14 cellular contexts compared by ENCODE assay signal in genomic region chr12:9340422-9341259, GRCh38.
DNase-seq lines count a peak whose midpoint lies in the region; ATAC-seq and TF ChIP-seq lines count a peak whose summit lies in the region.
"Had no signal": no experiment of that assay in that cellular context is flagged by ENCODE, and none has a peak within 500 bp of the region (broad histone marks: within the 10 kb centered on the region; RNA-seq: fewer than 3 reads in every experiment).

No MANE protein-coding gene starts in this region.

- H3K27ac Mint-ChIP-seq in HFFc6: peak overlapping the region; percentile 49; the same call in 1 of the 2 replicates
- peak overlapping the region; percentile 9 for H3K27ac Mint-ChIP-seq in activated T-helper 2 cell treated with anti-CD3 and anti-CD28 coated beads, Interferon-gamma antibody, Interleukin-2, Interleukin-4, amounts not matched to agents 10 μg/mL and 5 μg/mL and 100 μg/mL, durations not matched to agents 14 hours and 24 hours and 36 hours

- peaks cover 5% of the 10 kb centered on the region for H3K36me3 Mint-ChIP-seq in HFFc6 (ENCODE audit: low read depth)
- H3K36me3 Mint-ChIP-seq in activated T-helper 2 cell treated with anti-CD3 and anti-CD28 coated beads, Interferon-gamma antibody, Interleukin-2, Interleukin-4, amounts not matched to agents 10 μg/mL and 5 μg/mL and 100 μg/mL, durations not matched to agents 14 hours and 24 hours and 36 hours (ENCODE audit: low read depth): no peaks in the 10 kb centered on the region

- H3K9me3 Mint-ChIP-seq in HFFc6: peaks cover 8% of the 10 kb centered on the region
- peaks cover 15% of the 10 kb centered on the region for H3K9me3 Mint-ChIP-seq in activated T-helper 2 cell treated with anti-CD3 and anti-CD28 coated beads, Interferon-gamma antibody, Interleukin-2, Interleukin-4, amounts not matched to agents 10 μg/mL and 5 μg/mL and 100 μg/mL, durations not matched to agents 14 hours and 24 hours and 36 hours

- ATAC-seq in GM21381 (IDR thresholded peaks at IDR 0.05; ENCODE audit: unreplicated experiment) (no peak), GM18861 (IDR thresholded peaks at IDR 0.05; ENCODE audit: unreplicated experiment) (no peak)

- in situ Hi-C loops in G401 (cut with HindIII; ENCODE audit: low sequenced_read_pairs): no loop called here

- DNase-seq in EH (ENCODE audit: low read depth): peak; percentile 63
- peak; percentile 63 for DNase-seq in HFFc6
- no peak for DNase-seq in activated T-helper 2 cell treated with anti-CD3 and anti-CD28 coated beads, Interferon-gamma antibody, Interleukin-2, Interleukin-4, amounts not matched to agents 10 μg/mL and 5 μg/mL and 100 μg/mL, durations not matched to agents 14 hours and 24 hours and 36 hours (ENCODE audit: low spot score)
- peak; percentile 75 for DNase-seq in left kidney (ENCODE audit: low read depth, low spot score)
- DNase-seq in SW 1271 (lab: John Stamatoyannopoulos, UW): no peak
- DNase-seq in G401 (ENCODE audit: low spot score): no peak
- DNase-seq: activated CD4-positive, alpha-beta T cell treated with anti-CD3 and anti-CD28 coated beads for 1 hour; COR-L47; left ventricle myocardium inferior; NCI-H2081 treated with DMSO at 0.1 percent for 48 hours; nucleus accumbens; spleen had no signal

- H3K4me1 Mint-ChIP-seq in HFFc6 (ENCODE audit: low read depth): peaks cover 21% of the 10 kb centered on the region
- peaks cover 19% of the 10 kb centered on the region for H3K4me1 Mint-ChIP-seq in activated T-helper 2 cell treated with anti-CD3 and anti-CD28 coated beads, Interferon-gamma antibody, Interleukin-2, Interleukin-4, amounts not matched to agents 10 μg/mL and 5 μg/mL and 100 μg/mL, durations not matched to agents 14 hours and 24 hours and 36 hours (ENCODE audit: low read depth)

- peaks cover 30% of the 10 kb centered on the region for H3K27me3 Mint-ChIP-seq in HFFc6 (ENCODE audit: insufficient read depth)
- H3K27me3 Mint-ChIP-seq in activated T-helper 2 cell treated with anti-CD3 and anti-CD28 coated beads, Interferon-gamma antibody, Interleukin-2, Interleukin-4, amounts not matched to agents 10 μg/mL and 5 μg/mL and 100 μg/mL, durations not matched to agents 14 hours and 24 hours and 36 hours (ENCODE audit: low read depth): peaks cover 2% of the 10 kb centered on the region

- H3K4me3 Mint-ChIP-seq in HFFc6: no peak overlapping the region
- no peak overlapping the region for H3K4me3 Mint-ChIP-seq in activated T-helper 2 cell treated with anti-CD3 and anti-CD28 coated beads, Interferon-gamma antibody, Interleukin-2, Interleukin-4, amounts not matched to agents 10 μg/mL and 5 μg/mL and 100 μg/mL, durations not matched to agents 14 hours and 24 hours and 36 hours (ENCODE audit: low read depth)

- intact Hi-C loops in activated T-helper 2 cell treated with anti-CD3 and anti-CD28 coated beads, Interferon-gamma antibody, Interleukin-2, Interleukin-4, amounts not matched to agents 10 μg/mL and 5 μg/mL and 100 μg/mL, durations not matched to agents 14 hours and 24 hours and 36 hours (cut with micrococcal nuclease): loop anchor here (2.0 kb wide), 1 partner anchor 24 kb away; no protein-coding TSS in a partner anchor

- peak; percentile 47; the same call in 1 of the 2 replicates for TF ChIP-seq CTCF in HFFc6 (IDR thresholded peaks at IDR 0.05)

Comparison
In these comparisons a context has a peak if more than half of its experiments do, and no peak if none do; other contexts are left out.
1. DNase-seq: peak in EH (single experiment), HFFc6 (single experiment) and left kidney (single experiment); none in activated T-helper 2 cell treated with anti-CD3 and anti-CD28 coated beads, Interferon-gamma antibody, Interleukin-2, Interleukin-4, amounts not matched to agents 10 μg/mL and 5 μg/mL and 100 μg/mL, durations not matched to agents 14 hours and 24 hours and 36 hours (single experiment), SW 1271 (0 of 2) and G401 (single experiment).